Comparison of ENCODE assay signal across 20 cellular contexts in the genomic region with DNA sequence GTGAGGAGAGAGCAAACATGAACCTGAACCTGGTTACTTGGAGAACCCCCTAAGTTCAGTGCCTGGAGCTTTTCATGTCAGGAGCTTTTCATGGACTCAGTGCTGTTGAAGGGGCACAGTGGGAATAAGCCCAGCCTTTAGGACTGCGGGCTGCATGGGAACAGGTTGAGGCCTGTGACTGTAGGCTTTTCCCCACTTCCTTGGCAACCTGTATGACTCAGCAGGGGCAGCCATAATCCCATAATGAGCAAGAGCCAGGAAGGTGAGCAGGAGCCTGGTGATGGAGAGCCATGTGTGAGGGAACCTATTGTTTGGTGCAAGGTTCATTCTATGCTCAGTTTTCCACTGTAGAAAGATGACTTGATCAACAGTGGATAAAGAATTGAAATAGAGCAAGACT. TPM values are rescaled to one million over a fixed set of nuclear protein-coding genes. Genes with fewer than 3 reads are reported as not detected.
A peak's percentile ranks its signal among the peaks of the same experiment; 100 is the strongest.
DNase-seq lines count a peak whose midpoint lies in the region; ATAC-seq, FAIRE-seq and TF ChIP-seq lines count a peak whose summit lies in the region.
"Had no signal": no experiment of that assay in that cellular context is flagged by ENCODE, and none has a peak within 500 bp of the region (broad histone marks: within the 10 kb centered on the region; RNA-seq: fewer than 3 reads in every experiment).

No MANE protein-coding gene starts in this region.

- H3K18ac ChIP-seq in mesendoderm (ENCODE audit: low read length): no peak overlapping the region

- H3K4me2 ChIP-seq in GM23338 (no peak overlapping the region), mesendoderm (ENCODE audit: low read length) (no peak overlapping the region)

- H3F3A ChIP-seq in GM23338 (replicated peaks; ENCODE audit: low read depth): no peaks in the 10 kb centered on the region

- peak overlapping the region; percentile 18; the same call in 1 of the 2 replicates for H2AFZ ChIP-seq in GM23338

- H3K4ac ChIP-seq in mesendoderm (ENCODE audit: low read depth, low read length): no peak overlapping the region

- H3K27ac ChIP-seq in GM23338 (ENCODE audit: low read depth): no peak overlapping the region
- H3K27ac ChIP-seq in mesendoderm (ENCODE audit: low read depth, low read length): no peak overlapping the region

- ATAC-seq in GM23338 (no peak), HG03520 (IDR thresholded peaks at IDR 0.05; ENCODE audit: unreplicated experiment) (no peak)

- H3K79me2 ChIP-seq in GM23338 (replicated peaks; ENCODE audit: insufficient read depth) (no peaks in the 10 kb centered on the region), mesendoderm (ENCODE audit: control insufficient read depth, insufficient read depth, low read length) (no peaks in the 10 kb centered on the region)

- no peaks in the 10 kb centered on the region for H3K79me1 ChIP-seq in mesendoderm (ENCODE audit: low read length)

- no peaks in the 10 kb centered on the region for H3K36me3 Mint-ChIP-seq in GM23338 (ENCODE audit: low read depth)
- H3K36me3 Mint-ChIP-seq in activated T-helper 1 cell treated with anti-CD3 and anti-CD28 coated beads, Interleukin-12 subunit alpha, Interleukin-12 subunit beta, Interleukin-2, Interleukin-4 antibody, amounts not matched to agents 30 ng/mL and 10 ng/mL and 1 ng/mL, durations not matched to agents 14 hours and 24 hours and 36 hours (ENCODE audit: low read depth): no peaks in the 10 kb centered on the region
- H3K36me3 Mint-ChIP-seq: CD4-positive, CD25-positive, alpha-beta regulatory T cell had no signal

- no peak overlapping the region for H2AK5ac ChIP-seq in mesendoderm (ENCODE audit: low read length)

- H3K4me1 ChIP-seq in GM23338 (ENCODE audit: insufficient read depth) (no peaks in the 10 kb centered on the region), mesendoderm (ENCODE audit: control insufficient read depth, low read depth, low read length) (no peaks in the 10 kb centered on the region)

- 0 out of 2 replicates have a peak, but pooled peaks cover 9% of the 10 kb centered on the region for H3K9me2 ChIP-seq in GM23338 (ENCODE audit: insufficient read depth)

- no peaks in the 10 kb centered on the region for H3K36me3 ChIP-seq in GM23338 (ENCODE audit: insufficient read depth)
- no peaks in the 10 kb centered on the region for H3K36me3 ChIP-seq in bronchial epithelial cell (ENCODE audit: control insufficient read depth, insufficient read depth, low read length)
- no peaks in the 10 kb centered on the region for H3K36me3 ChIP-seq in mesendoderm (ENCODE audit: control insufficient read depth, insufficient read depth, low read length)

- no peak for TF ChIP-seq CTCF in GM23338 (conservative IDR thresholded peaks at IDR 0.05; ENCODE audit: low read depth in 2 of 2)
- TF ChIP-seq CTCF in bronchial epithelial cell (IDR thresholded peaks at IDR 0.05; ENCODE audit: insufficient read depth, low read length, severe bottlenecking): no peak

- no peak overlapping the region for H2BK5ac ChIP-seq in mesendoderm (ENCODE audit: low read length)

- H3K9ac ChIP-seq in mesendoderm (ENCODE audit: low read length): no peak overlapping the region

- no CpG with 5 or more reads among the region's 1 CpG for WGBS in mesendoderm (ENCODE audit: extremely low coverage, insufficient coverage, low lambda C conversion rate)

- peak overlapping the region; percentile 81 for H4K8ac ChIP-seq in mesendoderm (ENCODE audit: low read depth, low read length)

- no peak overlapping the region for H3K23ac ChIP-seq in mesendoderm (ENCODE audit: low read length)

- no peak overlapping the region for H3K56ac ChIP-seq in mesendoderm (ENCODE audit: low read length)

- no peak overlapping the region for H3K4me3 Mint-ChIP-seq in GM23338
- no peak overlapping the region for H3K4me3 Mint-ChIP-seq in activated T-helper 1 cell treated with anti-CD3 and anti-CD28 coated beads, Interleukin-12 subunit alpha, Interleukin-12 subunit beta, Interleukin-2, Interleukin-4 antibody, amounts not matched to agents 30 ng/mL and 10 ng/mL and 1 ng/mL, durations not matched to agents 14 hours and 24 hours and 36 hours
- H3K4me3 Mint-ChIP-seq: CD4-positive, CD25-positive, alpha-beta regulatory T cell had no signal

- no peak overlapping the region for H4K5ac ChIP-seq in mesendoderm (ENCODE audit: low read length)

- no peaks in the 10 kb centered on the region for H4K20me1 ChIP-seq in GM23338 (replicated peaks; ENCODE audit: insufficient read depth)

- peak; percentile 93 for FAIRE-seq in bronchial epithelial cell (lab: Jason Lieb, UNC)
- FAIRE-seq: G401.6, GM12891, GM19239 had no signal

- no peak for DNase-seq in GM23338 (ENCODE audit: low spot score)
- DNase-seq in M059J (ENCODE audit: low read depth): peak; percentile 45
- DNase-seq in bronchial epithelial cell (ENCODE audit: low read depth): peak; percentile 96
- no peak for DNase-seq in mesendoderm
- no peak for DNase-seq in NCI-H1105 treated with DMSO at 0.1 percent for 48 hours (lab: John Stamatoyannopoulos, UW)
- no peak for DNase-seq in activated T-helper 1 cell treated with anti-CD3 and anti-CD28 coated beads, Interleukin-12 subunit alpha, Interleukin-12 subunit beta, Interleukin-2, Interleukin-4 antibody, amounts not matched to agents 30 ng/mL and 10 ng/mL and 1 ng/mL, durations not matched to agents 14 hours and 24 hours and 36 hours (ENCODE audit: low spot score)
- DNase-seq: AML-193; CD4-positive, CD25-positive, alpha-beta regulatory T cell; DMS79; KG1; MM.1S; NCI-H1105; NCI-H1930; NCI-H524 treated with DMSO at 0.1 percent for 48 hours; Peyer's patch; SHP77 treated with DMSO at 0.1 percent for 48 hours had no signal

- H2BK120ac ChIP-seq in mesendoderm (ENCODE audit: low read depth, low read length): no peak overlapping the region

- intact Hi-C loops in activated T-helper 1 cell treated with anti-CD3 and anti-CD28 coated beads, Interleukin-12 subunit alpha, Interleukin-12 subunit beta, Interleukin-2, Interleukin-4 antibody, amounts not matched to agents 30 ng/mL and 10 ng/mL and 1 ng/mL, durations not matched to agents 14 hours and 24 hours and 36 hours (cut with micrococcal nuclease): no loop called here

- H3K27me3 ChIP-seq in GM23338 (ENCODE audit: insufficient read depth) (no peaks in the 10 kb centered on the region), bronchial epithelial cell (ENCODE audit: control insufficient read depth, insufficient read depth, low read length) (no peaks in the 10 kb centered on the region), mesendoderm (ENCODE audit: insufficient read depth, low read length, poor library complexity) (no peaks in the 10 kb centered on the region)
- H3K27me3 ChIP-seq: Peyer's patch had no signal

- H2BK15ac ChIP-seq in mesendoderm (replicated peaks; ENCODE audit: low read depth): no peak overlapping the region

- H3K27ac Mint-ChIP-seq in GM23338: no peak overlapping the region
- no peak overlapping the region for H3K27ac Mint-ChIP-seq in activated T-helper 1 cell treated with anti-CD3 and anti-CD28 coated beads, Interleukin-12 subunit alpha, Interleukin-12 subunit beta, Interleukin-2, Interleukin-4 antibody, amounts not matched to agents 30 ng/mL and 10 ng/mL and 1 ng/mL, durations not matched to agents 14 hours and 24 hours and 36 hours
- H3K27ac Mint-ChIP-seq: CD4-positive, CD25-positive, alpha-beta regulatory T cell had no signal

- H3K4me3 ChIP-seq in GM23338 (no peak overlapping the region), bronchial epithelial cell (ENCODE audit: low read depth, low read length) (no peak overlapping the region), mesendoderm (ENCODE audit: low read length) (no peak overlapping the region)
- H3K4me3 ChIP-seq: Peyer's patch had no signal

- H3K27me3 Mint-ChIP-seq in GM23338 (ENCODE audit: insufficient read depth, low read depth, poor library complexity): peaks cover 4% of the 10 kb centered on the region
- peaks cover 4% of the 10 kb centered on the region for H3K27me3 Mint-ChIP-seq in activated T-helper 1 cell treated with anti-CD3 and anti-CD28 coated beads, Interleukin-12 subunit alpha, Interleukin-12 subunit beta, Interleukin-2, Interleukin-4 antibody, amounts not matched to agents 30 ng/mL and 10 ng/mL and 1 ng/mL, durations not matched to agents 14 hours and 24 hours and 36 hours (ENCODE audit: insufficient read depth)

- no peaks in the 10 kb centered on the region for H3K9me3 Mint-ChIP-seq in GM23338
- no peaks in the 10 kb centered on the region for H3K9me3 Mint-ChIP-seq in activated T-helper 1 cell treated with anti-CD3 and anti-CD28 coated beads, Interleukin-12 subunit alpha, Interleukin-12 subunit beta, Interleukin-2, Interleukin-4 antibody, amounts not matched to agents 30 ng/mL and 10 ng/mL and 1 ng/mL, durations not matched to agents 14 hours and 24 hours and 36 hours

- peaks cover 3% of the 10 kb centered on the region for H3K4me1 Mint-ChIP-seq in GM23338
- H3K4me1 Mint-ChIP-seq in activated T-helper 1 cell treated with anti-CD3 and anti-CD28 coated beads, Interleukin-12 subunit alpha, Interleukin-12 subunit beta, Interleukin-2, Interleukin-4 antibody, amounts not matched to agents 30 ng/mL and 10 ng/mL and 1 ng/mL, durations not matched to agents 14 hours and 24 hours and 36 hours (ENCODE audit: low read depth): no peaks in the 10 kb centered on the region
- H3K4me1 Mint-ChIP-seq: CD4-positive, CD25-positive, alpha-beta regulatory T cell had no signal

TF ChIP-seq in GM23338, 12 proteins besides CTCF, POLR2A, EP300 and RAD21:
- TF ChIP-seq POLR2AphosphoS5 (IDR thresholded peaks at IDR 0.05; ENCODE audit: low read depth) (no peak), EZH2 (IDR thresholded peaks at IDR 0.05; ENCODE audit: low read depth, unreplicated experiment) (no peak)

RNA-seq across cellular contexts. Expression of a gene that starts 23.4 kb away (rescaled TPM):
- total RNA-seq in GM23338 (2014; rRNA removed; shearing (Covaris generic)): not detected in 2 replicates
- not detected in 2 replicates for polyA plus RNA-seq in GM23338 (2016; fragmentation: Nextera tagmentation; extraction: Ambion mirVana)
- not detected in 2 replicates for total RNA-seq in M059J (2014; rRNA removed; shearing (Covaris generic))
- total RNA-seq in bronchial epithelial cell: not detected in 2 replicates
- not detected for polyA plus RNA-seq in mesendoderm (2013, experiment 1 of 2)
- polyA plus RNA-seq in mesendoderm (2013, experiment 2 of 2): not detected
- total RNA-seq in activated T-helper 1 cell treated with anti-CD3 and anti-CD28 coated beads, Interleukin-12 subunit alpha, Interleukin-12 subunit beta, Interleukin-2, Interleukin-4 antibody, amounts not matched to agents 30 ng/mL and 10 ng/mL and 1 ng/mL, durations not matched to agents 14 hours and 24 hours and 36 hours: not detected in 2 replicates
- total RNA-seq: CD4-positive, CD25-positive, alpha-beta regulatory T cell had no signal
- polyA plus RNA-seq: CD4-positive, CD25-positive, alpha-beta regulatory T cell had no signal

Comparison
In these comparisons a context has a peak if more than half of its experiments do, and no peak if none do; other contexts are left out.
1. DNase-seq: peak in M059J (single experiment) and bronchial epithelial cell (single experiment); none in GM23338 (single experiment), mesendoderm (single experiment), NCI-H1105 treated with DMSO at 0.1 percent for 48 hours (single experiment) and activated T-helper 1 cell treated with anti-CD3 and anti-CD28 coated beads, Interleukin-12 subunit alpha, Interleukin-12 subunit beta, Interleukin-2, Interleukin-4 antibody, amounts not matched to agents 30 ng/mL and 10 ng/mL and 1 ng/mL, durations not matched to agents 14 hours and 24 hours and 36 hours (single experiment).